In the genomic region with DNA sequence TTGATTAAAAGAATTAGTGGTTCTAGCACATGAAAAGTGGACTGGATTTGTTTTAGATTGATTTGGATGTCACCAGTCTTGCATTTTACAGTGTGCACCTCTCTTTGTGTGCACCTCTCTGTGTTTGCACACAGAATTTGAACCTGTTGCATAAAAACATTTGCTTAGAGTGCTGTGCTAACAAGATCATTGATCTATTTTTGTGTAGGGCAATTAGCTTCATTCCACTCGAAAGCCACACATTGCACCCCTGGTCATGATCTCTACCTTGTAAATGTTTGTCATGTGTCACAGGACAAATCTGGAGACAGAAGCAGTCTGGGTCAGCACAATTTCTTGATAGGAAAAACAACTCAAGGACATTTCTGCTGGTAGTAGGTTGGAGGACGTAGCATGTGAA, we compare ENCODE assay signal across 16 cellular contexts.
DNase-seq lines count a peak whose midpoint lies in the region; ATAC-seq and TF ChIP-seq lines count a peak whose summit lies in the region.
"Had no signal": no experiment of that assay in that cellular context is flagged by ENCODE, and none has a peak within 500 bp of the region (broad histone marks: within the 10 kb centered on the region; RNA-seq: fewer than 3 reads in every experiment).

No MANE protein-coding gene starts in this region.

- WGBS in smooth muscle cell (ENCODE audit: low lambda C conversion rate), result 87% methylated on average over 2 of the region's 2 CpGs

- TF ChIP-seq CTCF in smooth muscle cell (IDR thresholded peaks at IDR 0.05; ENCODE audit: borderline replicate concordance, insufficient read depth, poor library complexity, severe bottlenecking), result no peak

- peak in 2 of 3 experiments; percentile 29 to 73 for DNase-seq in NCI-H1417 (lab: John Stamatoyannopoulos, UW)
- no peak for DNase-seq in NCI-H1417 treated with DMSO at 0.1 percent for 48 hours (lab: John Stamatoyannopoulos, UW)
- DNase-seq in NCI-H146 treated with DMSO at 0.1 percent for 48 hours (lab: John Stamatoyannopoulos, UW; ENCODE audit: unreplicated experiment), result peak; percentile 53
- peak; percentile 46 for DNase-seq in left lobe of liver (ENCODE audit: low spot score)
- DNase-seq in smooth muscle cell (lab: John Stamatoyannopoulos, UW; ENCODE audit: unreplicated experiment), result no peak
- DNase-seq in CD1c-positive myeloid dendritic cell (ENCODE audit: extremely low spot score), result no peak
- no peak for DNase-seq in occipital lobe (lab: John Stamatoyannopoulos, UW)
- DNase-seq: 8988T; AML-193; CD4-positive, CD25-positive, alpha-beta regulatory T cell; DND-41; GDM1; GM23248; IMR-90 had no signal

- no peaks in the 10 kb centered on the region for H3K9me3 ChIP-seq in smooth muscle cell (replicated peaks; ENCODE audit: low read depth)
- H3K9me3 ChIP-seq: BLaER1 had no signal

- peak; percentile 88 for ATAC-seq in left lobe of liver
- ATAC-seq: HCT116 had no signal

- H3K36me3 ChIP-seq in smooth muscle cell (ENCODE audit: low read depth), result no peaks in the 10 kb centered on the region
- H3K36me3 ChIP-seq: BLaER1 had no signal

- no peaks in the 10 kb centered on the region for H3K27me3 ChIP-seq in smooth muscle cell (ENCODE audit: low read depth)
- H3K27me3 ChIP-seq: BLaER1 had no signal

- no peak overlapping the region for H3K9ac ChIP-seq in smooth muscle cell (ENCODE audit: low read depth)
- H3K9ac ChIP-seq: BLaER1, GM23248 had no signal

- no peaks in the 10 kb centered on the region for H3K4me1 ChIP-seq in smooth muscle cell (ENCODE audit: low read depth)
- H3K4me1 ChIP-seq: BLaER1 had no signal

- no peak overlapping the region for H3K4me3 ChIP-seq in smooth muscle cell
- H3K4me3 ChIP-seq: BLaER1, GM23248 had no signal

- H2AFZ ChIP-seq in smooth muscle cell (ENCODE audit: low read depth), result peak overlapping the region; percentile 46
- H2AFZ ChIP-seq: GM23248 had no signal

- no peak overlapping the region for H3K4me2 ChIP-seq in smooth muscle cell
- H3K4me2 ChIP-seq: BLaER1 had no signal

- H3K79me2 ChIP-seq in smooth muscle cell (ENCODE audit: low read depth), result no peaks in the 10 kb centered on the region

- H4K20me1 ChIP-seq in smooth muscle cell (ENCODE audit: low read depth), result no peaks in the 10 kb centered on the region
- H4K20me1 ChIP-seq: BLaER1 had no signal

- no peak overlapping the region for H3K27ac ChIP-seq in smooth muscle cell (ENCODE audit: low read depth)
- H3K27ac ChIP-seq: BLaER1, GM23248 had no signal

- no peaks in the 10 kb centered on the region for H3F3A ChIP-seq in smooth muscle cell (ENCODE audit: low read depth)

Comparison
In these comparisons a context has a peak if more than half of its experiments do, and no peak if none do; other contexts are left out.
1. DNase-seq: peak in NCI-H1417 (2 of 3), NCI-H146 treated with DMSO at 0.1 percent for 48 hours (single experiment) and left lobe of liver (single experiment); none in NCI-H1417 treated with DMSO at 0.1 percent for 48 hours (single experiment), smooth muscle cell (single experiment), CD1c-positive myeloid dendritic cell (single experiment) and occipital lobe (single experiment).